ENCODE assay signal across 26 cellular contexts in the genomic region with DNA sequence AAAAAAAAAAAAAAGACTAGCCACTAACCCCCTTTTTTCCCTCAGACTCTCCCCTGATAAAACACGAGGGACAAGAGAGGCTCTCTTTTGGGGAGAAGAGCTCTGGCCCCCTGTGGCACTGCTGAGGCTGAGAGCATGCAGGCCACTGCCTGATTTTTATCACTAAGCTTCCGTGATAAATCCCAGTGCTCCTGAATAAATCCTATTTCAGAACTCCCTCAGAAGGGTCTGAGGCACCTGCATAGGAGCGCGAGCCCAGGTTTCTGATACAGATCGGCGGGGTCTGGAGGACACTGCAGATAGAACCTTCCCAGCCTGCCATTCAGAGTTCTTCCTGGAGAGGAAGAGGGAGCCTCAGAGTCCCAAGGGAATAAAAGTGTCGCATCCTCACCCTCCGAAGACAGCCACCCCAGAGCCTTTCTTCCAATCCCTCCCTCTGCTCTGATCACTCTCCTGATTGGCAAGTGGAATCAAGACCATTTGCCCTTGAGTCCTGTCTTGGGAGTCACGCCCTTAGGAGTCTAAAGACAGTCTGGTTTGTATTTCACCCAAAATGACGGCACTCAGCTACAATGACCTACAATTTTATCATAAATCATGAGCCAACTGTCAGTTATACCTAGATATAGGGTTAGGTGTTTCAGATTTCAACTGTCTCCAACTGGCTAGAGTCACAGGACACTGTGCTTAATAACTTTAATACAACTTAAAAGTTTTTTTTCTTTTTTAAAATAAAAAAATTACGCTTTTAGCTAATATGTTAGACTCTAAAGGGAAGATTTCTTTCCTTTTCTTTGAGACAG. TPM values are rescaled to one million over a fixed set of nuclear protein-coding genes. Genes with fewer than 3 reads are reported as not detected.
A peak's percentile ranks its signal among the peaks of the same experiment; 100 is the strongest.
DNase-seq lines count a peak whose midpoint lies in the region; ATAC-seq and TF ChIP-seq lines count a peak whose summit lies in the region.
"Had no signal": no experiment of that assay in that cellular context is flagged by ENCODE, and none has a peak within 500 bp of the region (broad histone marks: within the 10 kb centered on the region; RNA-seq: fewer than 3 reads in every experiment).

No MANE protein-coding gene starts in this region.

- TF ChIP-seq CTCF in left ventricle myocardium inferior (IDR thresholded peaks at IDR 0.05; ENCODE audit: borderline replicate concordance): no peak
- TF ChIP-seq CTCF in IMR-90 (conservative IDR thresholded peaks at IDR 0.05; ENCODE audit: low read depth, low read length): no peak
- TF ChIP-seq CTCF in endothelial cell (IDR thresholded peaks at IDR 0.05; ENCODE audit: unreplicated experiment): no peak
- no peak for TF ChIP-seq CTCF in right lobe of liver (IDR thresholded peaks at IDR 0.05)

- no peak for ATAC-seq in Right ventricle myocardium superior (ENCODE audit: poor library complexity)
- ATAC-seq in IMR-90 (ENCODE audit: low read depth): no peak
- ATAC-seq in right lobe of liver: no peak
- ATAC-seq: activated CD4-positive, CD25-positive, alpha-beta regulatory T cell treated with anti-CD3 and anti-CD28 coated beads, Interleukin-2, amount 50 U/mL, for 24 hours; stimulated activated naive B cell treated with anti-CD40 and anti-IgM and Interleukin-4, amounts not matched to agents 10 μg/mL and 1 μg/mL and 100 μg/mL, for 72 hours; T-helper 17 cell had no signal

- peaks cover 25% of the 10 kb centered on the region for H3K36me3 Mint-ChIP-seq in endothelial cell (ENCODE audit: low read depth, unreplicated experiment)

- no peak overlapping the region for H3K4ac ChIP-seq in IMR-90 (ENCODE audit: low read depth, low read length)

- H2AK5ac ChIP-seq in IMR-90 (ENCODE audit: low read depth, low read length): no peak overlapping the region

- TF ChIP-seq POLR2A in IMR-90 (IDR thresholded peaks at IDR 0.05; ENCODE audit: low read depth, low read length) (no peak), right lobe of liver (IDR thresholded peaks at IDR 0.05) (no peak)

- no peaks in the 10 kb centered on the region for H3K9me3 ChIP-seq in left ventricle myocardium inferior (replicated peaks)
- no peaks in the 10 kb centered on the region for H3K9me3 ChIP-seq in IMR-90 (ENCODE audit: control insufficient read depth, insufficient read depth, low read length)
- no peaks in the 10 kb centered on the region for H3K9me3 ChIP-seq in right lobe of liver
- H3K9me3 ChIP-seq: breast epithelium had no signal

- no peak overlapping the region for H3K14ac ChIP-seq in IMR-90 (replicated peaks; ENCODE audit: low read depth, low read length)

- peaks cover 16% of the 10 kb centered on the region; the same call in 1 of the 2 replicates for H4K20me1 ChIP-seq in IMR-90 (ENCODE audit: insufficient read depth, low read length)

- peaks cover 23% of the 10 kb centered on the region for H3K36me3 ChIP-seq in left ventricle myocardium inferior
- H3K36me3 ChIP-seq in IMR-90 (ENCODE audit: control insufficient read depth, insufficient read depth, low read length): peaks cover 20% of the 10 kb centered on the region
- peaks cover 0 to 3% (median 1%) of the 10 kb centered on the region in 4 donors for H3K36me3 ChIP-seq in right lobe of liver
- H3K36me3 ChIP-seq: breast epithelium had no signal

- 0 out of 2 replicates have a peak overlapping the region, but pooled peaks have one; percentile 5 for H2BK20ac ChIP-seq in IMR-90 (ENCODE audit: low read depth, low read length)

- intact Hi-C loops in Right ventricle myocardium superior (cut with DNase I): no loop called here
- intact Hi-C loops in left ventricle myocardium inferior (cut with micrococcal nuclease): no loop called here
- intact Hi-C loops in IMR-90 (cut with micrococcal nuclease): no loop called here
- intact Hi-C loops in right lobe of liver (cut with DNase I): no loop called here

- no peak overlapping the region for H2BK120ac ChIP-seq in IMR-90 (ENCODE audit: low read depth, low read length)

- no peak overlapping the region for H3K23ac ChIP-seq in IMR-90 (ENCODE audit: low read depth, low read length)

- H2AFZ ChIP-seq in IMR-90 (replicated peaks; ENCODE audit: low read length, poor library complexity): no peak overlapping the region

- H3K9me1 ChIP-seq in IMR-90 (ENCODE audit: insufficient read depth, low read length): peaks cover 29% of the 10 kb centered on the region

- no CpG with 5 or more reads among the region's 11 CpGs for WGBS in IMR-90 (ENCODE audit: extremely low coverage in 2 of 2, insufficient read length in 1 of 2), 2 experiments
- 91% methylated on average over 1 of the region's 11 CpGs for WGBS in right lobe of liver (ENCODE audit: insufficient coverage, low coverage, low lambda C conversion rate, missing lambda C conversion rate)

- H3K9me3 Mint-ChIP-seq in endothelial cell (ENCODE audit: unreplicated experiment): no peaks in the 10 kb centered on the region
- H3K9me3 Mint-ChIP-seq: IgD-negative memory B cell; nephron; stimulated activated naive B cell treated with anti-CD40 and anti-IgM and Interleukin-4, amounts not matched to agents 10 μg/mL and 1 μg/mL and 100 μg/mL, for 72 hours had no signal

- H4K8ac ChIP-seq in IMR-90 (ENCODE audit: low read depth in 2 of 2, low read length in 2 of 2): no peak overlapping the region

- H2BK5ac ChIP-seq in IMR-90 (ENCODE audit: low read depth, low read length, poor library complexity, severe bottlenecking): no peak overlapping the region

- dilution Hi-C loops in IMR-90 (cut with HindIII; ENCODE audit: low sequenced_read_pairs, unreplicated experiment): loop anchor here (10.0 kb wide), 1 partner anchor 57 kb away; no protein-coding TSS in a partner anchor

- TF ChIP-seq RAD21 in IMR-90 (IDR thresholded peaks at IDR 0.05; ENCODE audit: low read length): no peak

- H4K91ac ChIP-seq in IMR-90 (ENCODE audit: insufficient read depth, low read depth, low read length): no peak overlapping the region

- H3K4me1 ChIP-seq in left ventricle myocardium inferior (peaks cover 30% of the 10 kb centered on the region), IMR-90 (ENCODE audit: control insufficient read depth, insufficient read depth, low read length) (peaks cover 28% of the 10 kb centered on the region), right lobe of liver (no peaks in the 10 kb centered on the region)

- H3K27me3 ChIP-seq in left ventricle myocardium inferior (ENCODE audit: low read depth) (no peaks in the 10 kb centered on the region), IMR-90 (ENCODE audit: control insufficient read depth, insufficient read depth, low read length) (no peaks in the 10 kb centered on the region), right lobe of liver (no peaks in the 10 kb centered on the region)
- H3K27me3 ChIP-seq: breast epithelium, dorsolateral prefrontal cortex had no signal

- H3K9ac ChIP-seq in IMR-90 (ENCODE audit: low read depth, low read length): no peak overlapping the region

- CTCF ChIA-PET in IMR-90 (lab: Yijun Ruan, JAX): interaction anchor here (0.6 to 0.7 kb wide), 2 partner anchors 28 to 357 kb away, joined by 4 read pairs; no protein-coding TSS in a partner anchor

- H3K79me1 ChIP-seq in IMR-90 (ENCODE audit: low read depth in 1 of 2, low read length in 2 of 2): peaks cover 30 to 78% of the 10 kb centered on the region in 2 experiments

- H3K4me3 Mint-ChIP-seq in endothelial cell (ENCODE audit: unreplicated experiment): peak overlapping the region; percentile 81
- H3K4me3 Mint-ChIP-seq: B cell; IgD-negative memory B cell; nephron; stimulated activated naive B cell treated with anti-CD40 and anti-IgM and Interleukin-4, amounts not matched to agents 10 μg/mL and 1 μg/mL and 100 μg/mL, for 72 hours had no signal

- H3K27ac Mint-ChIP-seq in endothelial cell (ENCODE audit: unreplicated experiment): no peak overlapping the region
- H3K27ac Mint-ChIP-seq: B cell; stimulated activated naive B cell treated with anti-CD40 and anti-IgM and Interleukin-4, amounts not matched to agents 10 μg/mL and 1 μg/mL and 100 μg/mL, for 72 hours; T-helper 17 cell had no signal

- no peak overlapping the region for H3K56ac ChIP-seq in IMR-90 (ENCODE audit: extremely low read depth, insufficient read depth, low read length)

- DNase-seq in Right ventricle myocardium superior (peak; percentile 8), left ventricle myocardium inferior (no peak), IMR-90 (no peak), endothelial cell (ENCODE audit: low spot score) (no peak), right lobe of liver (no peak), mesenteric fat pad (ENCODE audit: low spot score) (no peak)
- DNase-seq in stimulated activated CD4-positive, alpha-beta T cell treated with anti-CD3 and anti-CD28 coated beads, Interleukin-1b, Interleukin-23, amount 100 ng/mL, for 48 hours: no peak
- DNase-seq: ACHN; activated CD4-positive, alpha-beta T cell treated with anti-CD3 and anti-CD28 coated beads, Interleukin-2, amount 50 U/mL, for 48 hours; activated naive CD4-positive, alpha-beta T cell; amygdala; dorsolateral prefrontal cortex; HCEC 1CT; NCI-H1105; NCI-H187 treated with DMSO at 0.1 percent for 48 hours; NCI-H2171 treated with DMSO at 0.1 percent for 48 hours; NCI-H510A treated with DMSO at 0.1 percent for 48 hours; OCI-M1; stimulated activated naive B cell treated with anti-CD40 and anti-IgM and Interleukin-4, amounts not matched to agents 10 μg/mL and 1 μg/mL and 100 μg/mL, for 72 hours; T-helper 17 cell had no signal

- no peak overlapping the region for H3K27ac ChIP-seq in left ventricle myocardium inferior (replicated peaks)
- H3K27ac ChIP-seq in IMR-90 (ENCODE audit: insufficient read depth, low read length): no peak overlapping the region
- no peak overlapping the region for H3K27ac ChIP-seq in right lobe of liver
- H3K27ac ChIP-seq: breast epithelium had no signal

- H3K27me3 Mint-ChIP-seq in endothelial cell (ENCODE audit: unreplicated experiment): peaks cover 13% of the 10 kb centered on the region
- H3K27me3 Mint-ChIP-seq: B cell; IgD-negative memory B cell; stimulated activated naive B cell treated with anti-CD40 and anti-IgM and Interleukin-4, amounts not matched to agents 10 μg/mL and 1 μg/mL and 100 μg/mL, for 72 hours; T-helper 17 cell had no signal

- no peak overlapping the region for H4K5ac ChIP-seq in IMR-90 (ENCODE audit: low read depth, low read length)

- in situ Hi-C loops in IMR-90 (cut with MboI; ENCODE audit: low sequenced_read_pairs): no loop called here

- H2AK9ac ChIP-seq in IMR-90 (replicated peaks; ENCODE audit: low read depth, low read length, poor library complexity): no peak overlapping the region

- no TSS peak for BruUV-seq in IMR-90 (replicated peaks; lab: Mats Ljungman, UMichigan)

- POLR2A ChIA-PET in IMR-90 (lab: Charles Lee; ENCODE audit: unreplicated experiment): interaction anchor here (0.5 kb wide), 1 partner anchor 63 kb away, joined by 3 read pairs; no protein-coding TSS in a partner anchor

- no peak overlapping the region for H2BK15ac ChIP-seq in IMR-90 (ENCODE audit: low read depth, low read length)

- H3K18ac ChIP-seq in IMR-90 (ENCODE audit: low read depth, low read length): no peak overlapping the region

- no peak overlapping the region for H3K4me2 ChIP-seq in IMR-90 (ENCODE audit: low read depth, low read length)

- H3K4me3 ChIP-seq in left ventricle myocardium inferior (no peak overlapping the region), IMR-90 (ENCODE audit: insufficient read depth, low read depth, low read length) (no peak overlapping the region), right lobe of liver (no peak overlapping the region)
- H3K4me3 ChIP-seq: breast epithelium, dorsolateral prefrontal cortex, lung had no signal

- H3K4me1 Mint-ChIP-seq in endothelial cell (ENCODE audit: unreplicated experiment): peaks cover 63% of the 10 kb centered on the region

RNA-seq across cellular contexts. Expression of a gene that starts 35.3 kb away (rescaled TPM):
- total RNA-seq in Right ventricle myocardium superior: 9.7 TPM
- 13.4 TPM for total RNA-seq in left ventricle myocardium inferior
- total RNA-seq in IMR-90 (2012; rRNA removed): 118 and 137 TPM in 2 replicates
- polyA plus RNA-seq in IMR-90 (2012; rRNA removed): 277 and 353 TPM in 2 replicates
- polyA plus RNA-seq in IMR-90 (2012; cell fraction: cytosol; rRNA removed): 217 and 436 TPM in 2 replicates
- 131 and 368 TPM in 2 replicates for polyA plus RNA-seq in IMR-90 (2012; cell fraction: nucleus; rRNA removed; ENCODE audit: low replicate concordance)
- total RNA-seq in endothelial cell (ENCODE audit: unreplicated experiment): 1,785 TPM
- total RNA-seq in right lobe of liver: 10 to 100 TPM in 5 of 6 experiments, 1 to 10 TPM in 1; 9.1 to 26.2 (median 11.9) TPM
- 43.1 TPM for total RNA-seq in mesenteric fat pad

Comparison
In these comparisons a context has a peak if more than half of its experiments do, and no peak if none do; other contexts are left out.
1. RNA of a gene that starts 35.3 kb away (total RNA-seq): 1,785 TPM in endothelial cell (single experiment); 118 to 137 TPM in IMR-90, 43.1 TPM in mesenteric fat pad (single experiment), 13.4 TPM in left ventricle myocardium inferior (single experiment), 9.1 to 26.2 TPM in right lobe of liver and 9.7 TPM in Right ventricle myocardium superior (single experiment); every median in the first group is over 10 times any median in the second.